ENCODE assay signal across 9 cellular contexts in the genomic region with DNA sequence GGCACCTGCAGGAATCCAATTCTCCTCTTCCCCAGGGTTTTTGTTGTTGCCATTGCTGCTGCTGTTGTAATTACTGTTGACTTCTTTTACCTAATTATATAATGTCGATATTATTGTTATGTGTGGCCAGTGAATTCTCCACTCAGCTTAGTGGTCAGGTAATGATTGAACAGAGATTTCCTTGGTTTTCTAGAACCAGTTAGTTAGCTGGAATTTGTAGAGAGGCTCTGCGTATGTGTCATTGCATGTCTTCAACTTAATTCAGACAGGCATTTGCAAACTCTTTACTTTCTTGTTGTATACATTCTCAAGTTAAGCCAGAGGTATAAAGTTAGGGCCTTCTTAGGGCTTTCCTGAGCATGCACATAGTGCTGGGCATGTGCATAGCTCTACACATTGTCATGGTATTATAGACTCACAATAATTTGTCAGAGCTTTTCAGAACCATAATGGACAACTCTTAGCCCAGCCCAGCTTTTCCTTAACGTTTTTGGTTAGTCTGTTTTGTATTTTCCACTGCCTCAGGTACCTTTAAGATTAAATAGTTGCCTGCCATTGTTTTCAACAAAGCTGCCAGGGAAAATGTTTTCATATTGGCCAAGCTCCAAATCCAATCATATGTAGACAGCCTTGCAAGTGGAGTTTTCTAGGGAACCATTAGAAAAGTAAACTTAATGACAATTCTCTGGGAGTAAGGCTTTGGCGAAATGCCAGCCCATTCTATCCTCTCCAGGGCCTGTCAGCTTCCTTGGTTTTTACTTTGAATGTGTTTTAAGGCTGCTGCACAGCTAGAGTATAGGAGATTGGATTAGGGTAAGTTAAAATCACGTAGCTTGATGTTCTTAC.
DNase-seq lines count a peak whose midpoint lies in the region; ATAC-seq, FAIRE-seq and TF ChIP-seq lines count a peak whose summit lies in the region.
"Had no signal": no experiment of that assay in that cellular context is flagged by ENCODE, and none has a peak within 500 bp of the region (broad histone marks: within the 10 kb centered on the region; RNA-seq: fewer than 3 reads in every experiment).

No MANE protein-coding gene starts in this region.

- H3K4me2 ChIP-seq in A549 (peak overlapping the region; percentile 39), H9 (ENCODE audit: insufficient read depth, insufficient read length, low read length) (no peak overlapping the region), hepatocyte (peak overlapping the region; percentile 10)

- no peak for TF ChIP-seq EP300 in A549 (IDR thresholded peaks at IDR 0.05)

- H3K4ac ChIP-seq in H9 (ENCODE audit: low read depth, low read length): no peak overlapping the region

- H3K27ac Mint-ChIP-seq in H9: peak overlapping the region in 2 of 3 experiments; percentile 29 to 85; a peak in 2 of 7 replicates
- H3K27ac Mint-ChIP-seq: T-helper 1 cell treated with Interleukin-12 subunit alpha and Interleukin-12 subunit beta and Interleukin-4 antibody, amounts not matched to agents 30 μg/mL and 1 μg/mL, for 36 hours had no signal

- H3K36me3 ChIP-seq in SK-N-MC (ENCODE audit: insufficient read depth, low read length) (peaks cover 29% of the 10 kb centered on the region), hepatocyte (replicated peaks; ENCODE audit: insufficient read depth, low read depth) (no peaks in the 10 kb centered on the region)

- H4K91ac ChIP-seq in H9 (ENCODE audit: insufficient read length, low read depth, low read length): no peak overlapping the region

- H3T11ph ChIP-seq in H9 (ENCODE audit: low read length): no peak overlapping the region

- H3K23me2 ChIP-seq in H9 (ENCODE audit: insufficient read length, low read depth, low read length, poor library complexity, severe bottlenecking): no peaks in the 10 kb centered on the region

- H3K9me3 ChIP-seq in A549 (no peaks in the 10 kb centered on the region), H9 (ENCODE audit: control insufficient read depth, low read depth, low read length) (no peaks in the 10 kb centered on the region), SK-N-MC (ENCODE audit: low read depth, low read length) (no peaks in the 10 kb centered on the region), hepatocyte (ENCODE audit: low read depth) (no peaks in the 10 kb centered on the region)

- H2BK15ac ChIP-seq in H9 (ENCODE audit: low read depth, low read length): no peak overlapping the region

- no peak overlapping the region for H4K5ac ChIP-seq in H9 (ENCODE audit: insufficient read length, low read depth, low read length)

- H2AFZ ChIP-seq in H9 (ENCODE audit: low read length): no peak overlapping the region
- no peak overlapping the region for H2AFZ ChIP-seq in hepatocyte

- no peak overlapping the region for H3K18ac ChIP-seq in H9 (ENCODE audit: insufficient read length, low read depth, low read length)

- peaks cover 3% of the 10 kb centered on the region for H3K79me1 ChIP-seq in H9 (ENCODE audit: insufficient read depth, low read depth, low read length, poor library complexity, severe bottlenecking)

- H3K4me3 Mint-ChIP-seq in H9: no peak overlapping the region
- H3K4me3 Mint-ChIP-seq: T-helper 1 cell treated with Interleukin-12 subunit alpha and Interleukin-12 subunit beta and Interleukin-4 antibody, amounts not matched to agents 30 μg/mL and 1 μg/mL, for 36 hours had no signal

- no peak overlapping the region for H2BK12ac ChIP-seq in H9 (ENCODE audit: insufficient read length, low read depth, low read length)

- H3K4me1 ChIP-seq in A549: peaks cover 36% of the 10 kb centered on the region
- no peaks in the 10 kb centered on the region; the same call in 1 of the 2 replicates for H3K4me1 ChIP-seq in H9 (ENCODE audit: insufficient read depth, low read length)
- H3K4me1 ChIP-seq in hepatocyte (ENCODE audit: insufficient read depth): peaks cover 11% of the 10 kb centered on the region

- no peak overlapping the region for H3K56ac ChIP-seq in H9 (ENCODE audit: insufficient read length, low read depth, low read length)

- TF ChIP-seq POLR2A in A549 (IDR thresholded peaks at IDR 0.05; ENCODE audit: low read length): no peak

- H3K9ac ChIP-seq in H9 (ENCODE audit: extremely low read depth, insufficient read length, low read length) (no peak overlapping the region), SK-N-MC (ENCODE audit: insufficient read length) (no peak overlapping the region)

- H3K79me2 ChIP-seq in H9 (ENCODE audit: insufficient read depth, low read length) (peaks cover 5% of the 10 kb centered on the region; the same call in 1 of the 2 replicates), hepatocyte (peaks cover 100% of the 10 kb centered on the region)

- no peak overlapping the region for H2BK120ac ChIP-seq in H9 (ENCODE audit: low read depth, low read length, poor library complexity, severe bottlenecking)

- POLR2A ChIA-PET in A549 (lab: Yijun Ruan, JAX): interaction anchor here (0.6 to 0.7 kb wide), 2 partner anchors 8 to 18 kb away, joined by 3 to 4 read pairs; no protein-coding TSS in a partner anchor

- H3K36me3 Mint-ChIP-seq in H9 (ENCODE audit: insufficient read depth in 1 of 3, low read depth in 3 of 3): peaks cover 2 to 19% (median 12%) of the 10 kb centered on the region in 3 experiments

- WGBS in A549 (ENCODE audit: missing lambda C conversion rate): 50% methylated on average over 5 of the region's 5 CpGs
- WGBS in H9 (ENCODE audit: extremely low coverage, insufficient read length, low lambda C conversion rate): no CpG with 5 or more reads among the region's 5 CpGs
- WGBS in hepatocyte (ENCODE audit: low lambda C conversion rate, missing lambda C conversion rate): 67% methylated on average over 5 of the region's 5 CpGs

- DNase-seq in A549 (ENCODE audit: low read depth in 1 of 2, low spot score in 1 of 2) (no peak), H9 (no peak), SK-N-MC (ENCODE audit: low read depth, low spot score) (peak; percentile 64), hepatocyte (ENCODE audit: low spot score) (peak; percentile 44), GM19238 (ENCODE audit: insufficient read length, low spot score) (no peak)
- DNase-seq in activated CD4-positive, CD25-positive, alpha-beta regulatory T cell (lab: John Stamatoyannopoulos, UW): no peak
- no peak for DNase-seq in activated naive CD4-positive, alpha-beta T cell (lab: John Stamatoyannopoulos, UW)
- no peak for DNase-seq in activated CD4-positive, alpha-beta T cell treated with anti-CD3 and anti-CD28 coated beads, Interleukin-2, amount 50 U/mL, for 48 hours

- no peak overlapping the region for H2BK20ac ChIP-seq in H9 (ENCODE audit: low read depth, low read length, poor library complexity, severe bottlenecking)

- no peaks in the 10 kb centered on the region for H3K27me3 Mint-ChIP-seq in H9 (ENCODE audit: low read depth)

- H2BK5ac ChIP-seq in H9 (ENCODE audit: insufficient read length, low read length): no peak overlapping the region

- no peak for TF ChIP-seq CTCF in A549 (IDR thresholded peaks at IDR 0.05)
- TF ChIP-seq CTCF in H9 (conservative IDR thresholded peaks at IDR 0.05): no peak
- TF ChIP-seq CTCF in hepatocyte (IDR thresholded peaks at IDR 0.05; ENCODE audit: poor library complexity): no peak

- H2AK5ac ChIP-seq in H9 (ENCODE audit: insufficient read length, low read length): no peak overlapping the region

- no peak overlapping the region for H3K14ac ChIP-seq in H9 (ENCODE audit: insufficient read depth, low read length)

- H4K20me1 ChIP-seq in H9 (ENCODE audit: control insufficient read depth, insufficient read depth, insufficient read length) (no peaks in the 10 kb centered on the region), hepatocyte (ENCODE audit: insufficient read depth, poor library complexity, severe bottlenecking) (peaks cover 92% of the 10 kb centered on the region)

- no peak overlapping the region for H3K4me3 ChIP-seq in A549
- H3K4me3 ChIP-seq in SK-N-MC: peak overlapping the region; percentile 34; the same call in 1 of the 2 replicates
- H3K4me3 ChIP-seq in hepatocyte: no peak overlapping the region

- peaks cover 25 to 27% of the 10 kb centered on the region in 2 experiments for H3K4me1 Mint-ChIP-seq in H9

- FAIRE-seq in A549 (lab: Jason Lieb, UNC): no peak

- H3K27me3 ChIP-seq in H9 (ENCODE audit: insufficient read depth, low read length) (no peaks in the 10 kb centered on the region), hepatocyte (no peaks in the 10 kb centered on the region)

- H3K27ac ChIP-seq in A549 (no peak overlapping the region), H9 (ENCODE audit: insufficient read length, low read depth, low read length) (no peak overlapping the region), SK-N-MC (peak overlapping the region; percentile 48), hepatocyte (peak overlapping the region; percentile 5)

- H3K9me2 ChIP-seq in hepatocyte (replicated peaks; ENCODE audit: insufficient read depth): no peaks in the 10 kb centered on the region

- ATAC-seq in A549: peak in 1 of 2 experiments; percentile 32; a peak in 2 of 6 replicates

- H3K23ac ChIP-seq in H9 (ENCODE audit: insufficient read length, low read depth, low read length): no peak overlapping the region

- H3K9me3 Mint-ChIP-seq in H9: no peaks in the 10 kb centered on the region
- H3K9me3 Mint-ChIP-seq: T-helper 1 cell treated with Interleukin-12 subunit alpha and Interleukin-12 subunit beta and Interleukin-4 antibody, amounts not matched to agents 30 μg/mL and 1 μg/mL, for 36 hours had no signal

- no peak for TF ChIP-seq RAD21 in A549 (conservative IDR thresholded peaks at IDR 0.05 in 1 of 2, IDR thresholded peaks at IDR 0.05 in 1 of 2)

- H4K8ac ChIP-seq in H9 (replicated peaks; ENCODE audit: insufficient read length, low read depth, low read length): no peak overlapping the region

- CTCF ChIA-PET in A549 (lab: Yijun Ruan, JAX): interaction anchor here (0.7 to 2.7 kb wide), 5 partner anchors 9 to 490 kb away, joined by 3 to 8 read pairs (median 3); no protein-coding TSS in a partner anchor

TF ChIP-seq in A549, 52 proteins besides CTCF, POLR2A, EP300 and RAD21 (continues in another document):
- no peak for TF ChIP-seq HOXB13 (CRISPR knock-in tag; IDR thresholded peaks at IDR 0.05; ENCODE audit: low read depth)
- TF ChIP-seq JUN (IDR thresholded peaks at IDR 0.05): no peak
- no peak for TF ChIP-seq EHMT2 (IDR thresholded peaks at IDR 0.05; ENCODE audit: low read depth)

Comparison
In these comparisons a context has a peak if more than half of its experiments do, and no peak if none do; other contexts are left out.
1. DNase-seq: peak in SK-N-MC (single experiment) and hepatocyte (single experiment); none in A549 (0 of 2), H9 (single experiment), activated CD4-positive, CD25-positive, alpha-beta regulatory T cell (0 of 4), GM19238 (single experiment), activated naive CD4-positive, alpha-beta T cell (0 of 4) and activated CD4-positive, alpha-beta T cell treated with anti-CD3 and anti-CD28 coated beads, Interleukin-2, amount 50 U/mL, for 48 hours (0 of 2).
2. H3K27ac ChIP-seq: peak in SK-N-MC (single experiment) and hepatocyte (single experiment); none in A549 (0 of 2) and H9 (single experiment).